19 cellular contexts compared by ENCODE assay signal in genomic region chrX:96389314-96390048, GRCh38.
"Had no signal": no experiment of that assay in that cellular context is flagged by ENCODE, and none has a peak within 500 bp of the region (broad histone marks: within the 10 kb centered on the region; RNA-seq: fewer than 3 reads in every experiment).

No MANE protein-coding gene starts in this region.

- H3K27ac ChIP-seq: adrenal gland, colonic mucosa, esophagus muscularis mucosa, stomach had no signal

- H3K9me3 ChIP-seq: adrenal gland, colonic mucosa, esophagus muscularis mucosa, stomach had no signal

- H3K4me1 ChIP-seq: adrenal gland, colonic mucosa, stomach had no signal

- H3K4me3 ChIP-seq: adrenal gland, colonic mucosa, esophagus muscularis mucosa, lung, stomach had no signal

- FAIRE-seq: keratinocyte, small intestine had no signal

- H3K36me3 ChIP-seq: adrenal gland, colonic mucosa, esophagus muscularis mucosa, stomach had no signal

- H3K27me3 ChIP-seq: adrenal gland, colonic mucosa, esophagus muscularis mucosa, stomach had no signal

- DNase-seq: activated CD4-positive, alpha-beta T cell treated with anti-CD3 and anti-CD28 coated beads, Interleukin-2, amount 10 ng/mL, durations not matched to agents 7 days and 5 days; activated CD8-positive, alpha-beta memory T cell treated with anti-CD3 and anti-CD28 coated beads, Interleukin-2, amount 50 U/mL, for 4 hours; activated effector memory CD4-positive, alpha-beta T cell treated with anti-CD3 and anti-CD28 coated beads, Interleukin-2, amount 50 U/mL, for 16 hours; activated T-cell treated with anti-CD3 and anti-CD28 coated beads, Interleukin-2, amount 50 U/mL, for 72 hours; adrenal gland; caudate nucleus; colonic mucosa; hippocampal formation; midbrain; nephron progenitor cell; nucleus accumbens; posterior cingulate gyrus; retina; small intestine; stimulated activated CD4-positive, alpha-beta T cell treated with anti-CD3 and anti-CD28 coated beads, Interleukin-4, amount 100 ng/mL, for 24 hours; stomach had no signal
